ENCODE assay signal across 24 cellular contexts in genomic region chr16:84131118-84131517, GRCh38. TPM values are rescaled to one million over a fixed set of nuclear protein-coding genes. Genes with fewer than 3 reads are reported as not detected.
"Had no signal": no experiment of that assay in that cellular context is flagged by ENCODE, and none has a peak within 500 bp of the region (broad histone marks: within the 10 kb centered on the region; RNA-seq: fewer than 3 reads in every experiment).

No MANE protein-coding gene starts in this region.

- H3K36me3 ChIP-seq: MG63 had no signal

- H3K4me2 ChIP-seq: SK-N-SH had no signal

- H3K9me3 ChIP-seq: MG63, SK-N-SH had no signal

- H3K4me3 ChIP-seq: MG63 had no signal

- DNase-seq: IMR-90, Karpas-422, KG1, MG63, NCI-H1092, NCI-H1105 treated with DMSO at 0.1 percent for 48 hours, NCI-H1417 treated with DMSO at 0.1 percent for 48 hours, NCI-H146, NCI-H1694 treated with DMSO at 0.1 percent for 48 hours, NCI-H1930, NCI-H2081, NCI-H2107, NCI-H2171, NCI-H226, NCI-H446, NCI-H510A, NCI-H524 treated with DMSO at 0.1 percent for 48 hours, NCI-H69, NCI-H774, RPMI8226, SHP77, SK-N-SH had no signal

- H3K9ac ChIP-seq: SK-N-SH had no signal

- H3K27me3 ChIP-seq: MG63 had no signal

- H3K9me2 ChIP-seq: SK-N-SH had no signal

- ATAC-seq: HepG2 had no signal

RNA-seq across cellular contexts. Expression of gene DNAAF1, which starts 14.0 kb away (rescaled TPM):
- total RNA-seq: HT1080, IMR-90 had no signal
- polyA plus RNA-seq: HepG2 had no signal

RNA-seq across cellular contexts. Expression of gene ADAD2, which starts 59.8 kb away (rescaled TPM):
- total RNA-seq: HepG2, HT1080, IMR-90 had no signal
- polyA plus RNA-seq: HepG2, IMR-90, SK-N-SH had no signal
